10 cellular contexts compared by ENCODE assay signal in the genomic region with DNA sequence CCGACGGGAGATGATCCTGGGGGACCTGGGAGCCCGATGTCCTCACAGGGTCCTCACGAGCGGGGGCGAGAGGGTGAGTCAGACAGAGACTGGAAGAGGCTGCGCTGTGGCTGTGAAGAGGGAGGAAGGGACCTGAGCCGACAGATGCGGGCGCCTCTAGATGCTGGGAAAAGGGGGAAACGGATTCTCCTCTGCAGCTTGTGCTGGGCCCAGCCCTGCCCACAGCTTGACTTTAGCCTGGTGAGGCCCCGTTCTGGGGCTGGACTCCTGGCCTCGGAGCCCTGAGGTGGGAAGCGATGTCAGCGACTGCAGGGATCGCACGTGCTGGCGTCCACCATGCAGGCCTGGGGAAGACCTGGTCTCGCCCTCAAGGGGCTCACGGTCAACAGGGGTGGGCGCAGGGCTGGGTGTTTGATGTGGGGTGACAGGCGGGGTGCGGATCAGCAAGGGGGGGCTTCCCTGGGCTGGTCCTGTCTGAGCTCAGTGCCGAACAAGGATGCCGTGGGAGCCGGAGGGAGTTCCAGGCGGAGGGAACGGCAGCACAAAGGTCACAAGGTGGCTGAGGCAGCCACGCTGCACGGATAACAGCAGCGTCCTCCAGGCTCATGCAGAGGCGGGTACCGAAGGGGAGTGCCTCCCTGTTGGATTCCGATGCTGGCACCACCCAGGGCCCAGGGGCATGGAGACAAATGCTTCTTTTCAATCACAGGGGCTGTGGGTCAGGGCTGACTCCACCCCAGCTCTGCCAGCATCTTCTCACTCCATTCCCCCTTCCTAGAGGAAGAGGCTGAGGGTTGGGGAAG. TPM values are rescaled to one million over a fixed set of nuclear protein-coding genes. Genes with fewer than 3 reads are reported as not detected.
DNase-seq lines count a peak whose midpoint lies in the region; ATAC-seq and TF ChIP-seq lines count a peak whose summit lies in the region.
"Had no signal": no experiment of that assay in that cellular context is flagged by ENCODE, and none has a peak within 500 bp of the region (broad histone marks: within the 10 kb centered on the region; RNA-seq: fewer than 3 reads in every experiment).

No MANE protein-coding gene starts in this region.

- peaks cover 0 to 33% (median 7%) of the 10 kb centered on the region in 3 donors for H3K36me3 ChIP-seq in tibial nerve

- no peaks in the 10 kb centered on the region for H3K27me3 ChIP-seq in tibial nerve

- no peak for TF ChIP-seq POLR2A in tibial nerve (IDR thresholded peaks at IDR 0.05)

- TF ChIP-seq EP300 in tibial nerve (IDR thresholded peaks at IDR 0.05): no peak

- 46 to 62% methylated on average over 25 to 34 of the region's 34 CpGs for WGBS in tibial nerve, 2 donors

- H3K4me1 Mint-ChIP-seq in activated naive CD8-positive, alpha-beta T cell (ENCODE audit: low read depth): peaks cover 19% of the 10 kb centered on the region
- H3K4me1 Mint-ChIP-seq in activated naive CD8-positive, alpha-beta T cell treated with anti-CD3 and anti-CD28 coated beads, Interleukin-2, amount 50 U/mL, for 24 hours: peaks cover 41% of the 10 kb centered on the region
- H3K4me1 Mint-ChIP-seq in nephron progenitor cell: peaks cover 67% of the 10 kb centered on the region
- peaks cover 24% of the 10 kb centered on the region for H3K4me1 Mint-ChIP-seq in activated T-cell treated with anti-CD3 and anti-CD28 coated beads, Interleukin-2, amount 50 U/mL, for 4 hours (ENCODE audit: low read depth)

- peak overlapping the region; percentile 90 to 99 (median 93) for H3K27ac ChIP-seq in tibial nerve
- H3K27ac ChIP-seq: A549 had no signal

- H3K4me3 ChIP-seq in epithelial cell of esophagus (ENCODE audit: low read length) (no peak overlapping the region), tibial nerve (no peak overlapping the region)
- H3K4me3 ChIP-seq: A549 had no signal

- DNase-seq in activated naive CD8-positive, alpha-beta T cell treated with anti-CD3 and anti-CD28 coated beads, Interleukin-2, amount 50 U/mL, for 24 hours: no peak
- peak; percentile 11 for DNase-seq in epithelial cell of esophagus (ENCODE audit: low read depth)
- DNase-seq in nephron progenitor cell: peak; percentile 27
- DNase-seq in tibial nerve (ENCODE audit: low spot score in 2 of 2): no peak
- no peak for DNase-seq in activated T-cell treated with anti-CD3 and anti-CD28 coated beads, Interleukin-2, amount 50 U/mL, for 4 hours
- DNase-seq in medulla oblongata (ENCODE audit: extremely low spot score): no peak
- DNase-seq: DMS153 had no signal

- H3K4me3 Mint-ChIP-seq in activated naive CD8-positive, alpha-beta T cell: peak overlapping the region; percentile 13
- H3K4me3 Mint-ChIP-seq in activated naive CD8-positive, alpha-beta T cell treated with anti-CD3 and anti-CD28 coated beads, Interleukin-2, amount 50 U/mL, for 24 hours: no peak overlapping the region
- H3K4me3 Mint-ChIP-seq in nephron progenitor cell: peak overlapping the region; percentile 25
- H3K4me3 Mint-ChIP-seq in activated T-cell treated with anti-CD3 and anti-CD28 coated beads, Interleukin-2, amount 50 U/mL, for 4 hours: no peak overlapping the region

- ATAC-seq in activated naive CD8-positive, alpha-beta T cell treated with anti-CD3 and anti-CD28 coated beads, Interleukin-2, amount 50 U/mL, for 24 hours: no peak
- no peak for ATAC-seq in activated T-cell treated with anti-CD3 and anti-CD28 coated beads, Interleukin-2, amount 50 U/mL, for 4 hours
- ATAC-seq in GM21717 (IDR thresholded peaks at IDR 0.05; ENCODE audit: unreplicated experiment): no peak
- ATAC-seq: A549 had no signal

- no peaks in the 10 kb centered on the region for H3K36me3 Mint-ChIP-seq in activated naive CD8-positive, alpha-beta T cell
- peaks cover 2% of the 10 kb centered on the region for H3K36me3 Mint-ChIP-seq in activated naive CD8-positive, alpha-beta T cell treated with anti-CD3 and anti-CD28 coated beads, Interleukin-2, amount 50 U/mL, for 24 hours (ENCODE audit: low read depth)
- peaks cover 10% of the 10 kb centered on the region for H3K36me3 Mint-ChIP-seq in nephron progenitor cell (ENCODE audit: low read depth)
- H3K36me3 Mint-ChIP-seq in activated T-cell treated with anti-CD3 and anti-CD28 coated beads, Interleukin-2, amount 50 U/mL, for 4 hours (ENCODE audit: insufficient read depth): no peaks in the 10 kb centered on the region

- no peaks in the 10 kb centered on the region for H3K27me3 Mint-ChIP-seq in activated naive CD8-positive, alpha-beta T cell
- no peaks in the 10 kb centered on the region for H3K27me3 Mint-ChIP-seq in activated naive CD8-positive, alpha-beta T cell treated with anti-CD3 and anti-CD28 coated beads, Interleukin-2, amount 50 U/mL, for 24 hours
- H3K27me3 Mint-ChIP-seq in nephron progenitor cell (ENCODE audit: low read depth, poor library complexity): no peaks in the 10 kb centered on the region
- no peaks in the 10 kb centered on the region for H3K27me3 Mint-ChIP-seq in activated T-cell treated with anti-CD3 and anti-CD28 coated beads, Interleukin-2, amount 50 U/mL, for 4 hours (ENCODE audit: low read depth)

- TF ChIP-seq CTCF in epithelial cell of esophagus (IDR thresholded peaks at IDR 0.05; ENCODE audit: insufficient read depth, low read depth, low read length, missing control alignments) (no peak), nephron progenitor cell (IDR thresholded peaks at IDR 0.05) (no peak), tibial nerve (IDR thresholded peaks at IDR 0.05) (no peak)

- peaks cover 0 to 3% (median 0%) of the 10 kb centered on the region in 4 donors for H3K9me3 ChIP-seq in tibial nerve
- H3K9me3 ChIP-seq: A549 had no signal

- H3K4me1 ChIP-seq in tibial nerve: peaks cover 5 to 63% (median 42%) of the 10 kb centered on the region in 4 donors

- H3K9me3 Mint-ChIP-seq in activated naive CD8-positive, alpha-beta T cell (ENCODE audit: low read depth): no peaks in the 10 kb centered on the region
- H3K9me3 Mint-ChIP-seq in activated naive CD8-positive, alpha-beta T cell treated with anti-CD3 and anti-CD28 coated beads, Interleukin-2, amount 50 U/mL, for 24 hours: no peaks in the 10 kb centered on the region
- no peaks in the 10 kb centered on the region for H3K9me3 Mint-ChIP-seq in nephron progenitor cell
- no peaks in the 10 kb centered on the region for H3K9me3 Mint-ChIP-seq in activated T-cell treated with anti-CD3 and anti-CD28 coated beads, Interleukin-2, amount 50 U/mL, for 4 hours

- no peak overlapping the region for H3K27ac Mint-ChIP-seq in activated naive CD8-positive, alpha-beta T cell
- H3K27ac Mint-ChIP-seq in activated naive CD8-positive, alpha-beta T cell treated with anti-CD3 and anti-CD28 coated beads, Interleukin-2, amount 50 U/mL, for 24 hours: no peak overlapping the region
- H3K27ac Mint-ChIP-seq in nephron progenitor cell: peak overlapping the region; percentile 93

RNA-seq across cellular contexts. Expression of a gene that starts 31.7 kb away (rescaled TPM):
- total RNA-seq in tibial nerve: 10 to 100 TPM; 23.0 to 37.2 (median 24.9) TPM
- total RNA-seq in activated T-cell treated with anti-CD3 and anti-CD28 coated beads, Interleukin-2, amount 50 U/mL, for 4 hours: 10 to 100 TPM; 12.1 to 20.9 (median 16.7) TPM

RNA-seq across cellular contexts. Expression of a gene that starts 39.7 kb away (rescaled TPM):
- under 1 TPM in 3 of 4 donors, not detected in 1; 0.21 to 0.90 (median 0.22) TPM for total RNA-seq in tibial nerve
- total RNA-seq in activated T-cell treated with anti-CD3 and anti-CD28 coated beads, Interleukin-2, amount 50 U/mL, for 4 hours: 1 to 10 TPM in 1 of 3 donors, under 1 TPM in 2; 0.61 to 1.1 (median 0.66) TPM

RNA-seq across cellular contexts. Expression of a gene that starts 41.9 kb away (rescaled TPM):
- total RNA-seq in tibial nerve: 10 to 100 TPM; 22.9 to 59.1 (median 42.7) TPM
- total RNA-seq in activated T-cell treated with anti-CD3 and anti-CD28 coated beads, Interleukin-2, amount 50 U/mL, for 4 hours: 10 to 100 TPM; 51.5 to 53.8 (median 52.6) TPM

Comparison
In these comparisons a context has a peak if more than half of its experiments do, and no peak if none do; other contexts are left out.
1. H3K4me3 Mint-ChIP-seq: peak in activated naive CD8-positive, alpha-beta T cell (single experiment) and nephron progenitor cell (single experiment); none in activated naive CD8-positive, alpha-beta T cell treated with anti-CD3 and anti-CD28 coated beads, Interleukin-2, amount 50 U/mL, for 24 hours (single experiment) and activated T-cell treated with anti-CD3 and anti-CD28 coated beads, Interleukin-2, amount 50 U/mL, for 4 hours (single experiment).
2. DNase-seq: peak in epithelial cell of esophagus (single experiment) and nephron progenitor cell (single experiment); none in activated naive CD8-positive, alpha-beta T cell treated with anti-CD3 and anti-CD28 coated beads, Interleukin-2, amount 50 U/mL, for 24 hours (single experiment), tibial nerve (0 of 2), activated T-cell treated with anti-CD3 and anti-CD28 coated beads, Interleukin-2, amount 50 U/mL, for 4 hours (single experiment) and medulla oblongata (single experiment).